In the genomic region with DNA sequence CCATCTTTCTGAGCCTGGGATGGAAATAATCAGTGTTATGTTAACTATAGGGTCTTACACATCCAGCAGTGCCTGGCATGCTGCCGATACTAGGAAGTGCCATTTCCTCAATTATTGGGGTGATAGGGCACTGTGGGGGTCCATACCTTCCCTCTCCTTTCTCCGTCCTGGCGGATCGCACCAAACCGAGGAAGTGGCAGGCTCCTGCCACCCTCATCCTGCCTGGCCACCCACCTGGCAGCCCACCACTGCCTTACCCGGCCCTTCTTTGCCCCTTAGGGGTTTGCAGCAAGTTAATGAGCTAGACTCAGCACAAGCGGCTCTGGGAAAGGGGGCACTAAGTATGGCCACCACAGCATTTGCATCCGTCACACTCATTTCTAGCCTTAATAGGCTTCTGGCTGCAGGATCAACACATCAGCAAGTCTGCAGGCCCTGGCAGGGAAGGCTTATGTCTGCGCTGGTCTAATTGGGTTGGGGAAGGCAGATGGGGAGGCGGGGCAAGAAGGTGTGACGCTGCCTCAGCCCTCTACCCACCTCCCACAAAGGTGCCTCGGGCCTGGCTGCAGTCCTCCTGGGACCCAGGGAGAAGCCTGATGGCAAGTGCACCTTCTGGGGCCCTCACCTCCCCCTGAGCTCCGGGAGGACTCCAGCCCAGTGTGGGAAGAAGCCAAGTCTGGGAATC, we compare ENCODE assay signal across 1 cellular context.
TF ChIP-seq lines count a peak whose summit lies in the region.

No MANE protein-coding gene starts in this region.

TF ChIP-seq in GM23338, 12 proteins besides CTCF, POLR2A, EP300 and RAD21:
- TF ChIP-seq, protein P1, sequence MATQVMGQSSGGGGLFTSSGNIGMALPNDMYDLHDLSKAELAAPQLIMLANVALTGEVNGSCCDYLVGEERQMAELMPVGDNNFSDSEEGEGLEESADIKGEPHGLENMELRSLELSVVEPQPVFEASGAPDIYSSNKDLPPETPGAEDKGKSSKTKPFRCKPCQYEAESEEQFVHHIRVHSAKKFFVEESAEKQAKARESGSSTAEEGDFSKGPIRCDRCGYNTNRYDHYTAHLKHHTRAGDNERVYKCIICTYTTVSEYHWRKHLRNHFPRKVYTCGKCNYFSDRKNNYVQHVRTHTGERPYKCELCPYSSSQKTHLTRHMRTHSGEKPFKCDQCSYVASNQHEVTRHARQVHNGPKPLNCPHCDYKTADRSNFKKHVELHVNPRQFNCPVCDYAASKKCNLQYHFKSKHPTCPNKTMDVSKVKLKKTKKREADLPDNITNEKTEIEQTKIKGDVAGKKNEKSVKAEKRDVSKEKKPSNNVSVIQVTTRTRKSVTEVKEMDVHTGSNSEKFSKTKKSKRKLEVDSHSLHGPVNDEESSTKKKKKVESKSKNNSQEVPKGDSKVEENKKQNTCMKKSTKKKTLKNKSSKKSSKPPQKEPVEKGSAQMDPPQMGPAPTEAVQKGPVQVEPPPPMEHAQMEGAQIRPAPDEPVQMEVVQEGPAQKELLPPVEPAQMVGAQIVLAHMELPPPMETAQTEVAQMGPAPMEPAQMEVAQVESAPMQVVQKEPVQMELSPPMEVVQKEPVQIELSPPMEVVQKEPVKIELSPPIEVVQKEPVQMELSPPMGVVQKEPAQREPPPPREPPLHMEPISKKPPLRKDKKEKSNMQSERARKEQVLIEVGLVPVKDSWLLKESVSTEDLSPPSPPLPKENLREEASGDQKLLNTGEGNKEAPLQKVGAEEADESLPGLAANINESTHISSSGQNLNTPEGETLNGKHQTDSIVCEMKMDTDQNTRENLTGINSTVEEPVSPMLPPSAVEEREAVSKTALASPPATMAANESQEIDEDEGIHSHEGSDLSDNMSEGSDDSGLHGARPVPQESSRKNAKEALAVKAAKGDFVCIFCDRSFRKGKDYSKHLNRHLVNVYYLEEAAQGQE (IDR thresholded peaks at IDR 0.05; ENCODE audit: unreplicated experiment): no peak
- TF ChIP-seq POLR2AphosphoS5 (IDR thresholded peaks at IDR 0.05; ENCODE audit: low read depth) (no peak), JUNB (IDR thresholded peaks at IDR 0.05; ENCODE audit: unreplicated experiment) (no peak), EZH2 (IDR thresholded peaks at IDR 0.05; ENCODE audit: low read depth, unreplicated experiment) (no peak), NANOG (IDR thresholded peaks at IDR 0.05; ENCODE audit: borderline replicate concordance) (no peak), CREB1 (CRISPR knock-in tag; IDR thresholded peaks at IDR 0.05; ENCODE audit: low read depth) (no peak), ZNF331 (CRISPR knock-in tag; IDR thresholded peaks at IDR 0.05; ENCODE audit: low read depth) (no peak)
- TF ChIP-seq, protein P2, sequence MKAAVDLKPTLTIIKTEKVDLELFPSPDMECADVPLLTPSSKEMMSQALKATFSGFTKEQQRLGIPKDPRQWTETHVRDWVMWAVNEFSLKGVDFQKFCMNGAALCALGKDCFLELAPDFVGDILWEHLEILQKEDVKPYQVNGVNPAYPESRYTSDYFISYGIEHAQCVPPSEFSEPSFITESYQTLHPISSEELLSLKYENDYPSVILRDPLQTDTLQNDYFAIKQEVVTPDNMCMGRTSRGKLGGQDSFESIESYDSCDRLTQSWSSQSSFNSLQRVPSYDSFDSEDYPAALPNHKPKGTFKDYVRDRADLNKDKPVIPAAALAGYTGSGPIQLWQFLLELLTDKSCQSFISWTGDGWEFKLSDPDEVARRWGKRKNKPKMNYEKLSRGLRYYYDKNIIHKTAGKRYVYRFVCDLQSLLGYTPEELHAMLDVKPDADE (IDR thresholded peaks at IDR 0.05): no peak
- TF ChIP-seq, protein P3, sequence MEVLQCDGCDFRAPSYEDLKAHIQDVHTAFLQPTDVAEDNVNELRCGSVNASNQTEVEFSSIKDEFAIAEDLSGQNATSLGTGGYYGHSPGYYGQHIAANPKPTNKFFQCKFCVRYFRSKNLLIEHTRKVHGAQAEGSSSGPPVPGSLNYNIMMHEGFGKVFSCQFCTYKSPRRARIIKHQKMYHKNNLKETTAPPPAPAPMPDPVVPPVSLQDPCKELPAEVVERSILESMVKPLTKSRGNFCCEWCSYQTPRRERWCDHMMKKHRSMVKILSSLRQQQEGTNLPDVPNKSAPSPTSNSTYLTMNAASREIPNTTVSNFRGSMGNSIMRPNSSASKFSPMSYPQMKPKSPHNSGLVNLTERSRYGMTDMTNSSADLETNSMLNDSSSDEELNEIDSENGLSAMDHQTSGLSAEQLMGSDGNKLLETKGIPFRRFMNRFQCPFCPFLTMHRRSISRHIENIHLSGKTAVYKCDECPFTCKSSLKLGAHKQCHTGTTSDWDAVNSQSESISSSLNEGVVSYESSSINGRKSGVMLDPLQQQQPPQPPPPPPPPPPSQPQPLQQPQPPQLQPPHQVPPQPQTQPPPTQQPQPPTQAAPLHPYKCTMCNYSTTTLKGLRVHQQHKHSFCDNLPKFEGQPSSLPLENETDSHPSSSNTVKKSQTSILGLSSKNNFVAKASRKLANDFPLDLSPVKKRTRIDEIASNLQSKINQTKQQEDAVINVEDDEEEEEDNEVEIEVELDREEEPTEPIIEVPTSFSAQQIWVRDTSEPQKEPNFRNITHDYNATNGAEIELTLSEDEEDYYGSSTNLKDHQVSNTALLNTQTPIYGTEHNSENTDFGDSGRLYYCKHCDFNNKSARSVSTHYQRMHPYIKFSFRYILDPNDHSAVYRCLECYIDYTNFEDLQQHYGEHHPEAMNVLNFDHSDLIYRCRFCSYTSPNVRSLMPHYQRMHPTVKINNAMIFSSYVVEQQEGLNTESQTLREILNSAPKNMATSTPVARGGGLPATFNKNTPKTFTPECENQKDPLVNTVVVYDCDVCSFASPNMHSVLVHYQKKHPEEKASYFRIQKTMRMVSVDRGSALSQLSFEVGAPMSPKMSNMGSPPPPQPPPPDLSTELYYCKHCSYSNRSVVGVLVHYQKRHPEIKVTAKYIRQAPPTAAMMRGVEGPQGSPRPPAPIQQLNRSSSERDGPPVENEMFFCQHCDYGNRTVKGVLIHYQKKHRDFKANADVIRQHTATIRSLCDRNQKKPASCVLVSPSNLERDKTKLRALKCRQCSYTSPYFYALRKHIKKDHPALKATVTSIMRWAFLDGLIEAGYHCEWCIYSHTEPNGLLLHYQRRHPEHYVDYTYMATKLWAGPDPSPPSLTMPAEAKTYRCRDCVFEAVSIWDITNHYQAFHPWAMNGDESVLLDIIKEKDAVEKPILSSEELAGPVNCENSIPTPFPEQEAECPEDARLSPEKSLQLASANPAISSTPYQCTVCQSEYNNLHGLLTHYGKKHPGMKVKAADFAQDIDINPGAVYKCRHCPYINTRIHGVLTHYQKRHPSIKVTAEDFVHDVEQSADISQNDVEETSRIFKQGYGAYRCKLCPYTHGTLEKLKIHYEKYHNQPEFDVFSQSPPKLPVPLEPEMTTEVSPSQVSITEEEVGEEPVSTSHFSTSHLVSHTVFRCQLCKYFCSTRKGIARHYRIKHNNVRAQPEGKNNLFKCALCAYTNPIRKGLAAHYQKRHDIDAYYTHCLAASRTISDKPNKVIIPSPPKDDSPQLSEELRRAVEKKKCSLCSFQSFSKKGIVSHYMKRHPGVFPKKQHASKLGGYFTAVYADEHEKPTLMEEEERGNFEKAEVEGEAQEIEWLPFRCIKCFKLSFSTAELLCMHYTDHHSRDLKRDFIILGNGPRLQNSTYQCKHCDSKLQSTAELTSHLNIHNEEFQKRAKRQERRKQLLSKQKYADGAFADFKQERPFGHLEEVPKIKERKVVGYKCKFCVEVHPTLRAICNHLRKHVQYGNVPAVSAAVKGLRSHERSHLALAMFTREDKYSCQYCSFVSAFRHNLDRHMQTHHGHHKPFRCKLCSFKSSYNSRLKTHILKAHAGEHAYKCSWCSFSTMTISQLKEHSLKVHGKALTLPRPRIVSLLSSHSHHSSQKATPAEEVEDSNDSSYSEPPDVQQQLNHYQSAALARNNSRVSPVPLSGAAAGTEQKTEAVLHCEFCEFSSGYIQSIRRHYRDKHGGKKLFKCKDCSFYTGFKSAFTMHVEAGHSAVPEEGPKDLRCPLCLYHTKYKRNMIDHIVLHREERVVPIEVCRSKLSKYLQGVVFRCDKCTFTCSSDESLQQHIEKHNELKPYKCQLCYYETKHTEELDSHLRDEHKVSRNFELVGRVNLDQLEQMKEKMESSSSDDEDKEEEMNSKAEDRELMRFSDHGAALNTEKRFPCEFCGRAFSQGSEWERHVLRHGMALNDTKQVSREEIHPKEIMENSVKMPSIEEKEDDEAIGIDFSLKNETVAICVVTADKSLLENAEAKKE (CRISPR knock-in tag; IDR thresholded peaks at IDR 0.05): no peak
